8 cellular contexts compared by ENCODE assay signal in the genomic region with DNA sequence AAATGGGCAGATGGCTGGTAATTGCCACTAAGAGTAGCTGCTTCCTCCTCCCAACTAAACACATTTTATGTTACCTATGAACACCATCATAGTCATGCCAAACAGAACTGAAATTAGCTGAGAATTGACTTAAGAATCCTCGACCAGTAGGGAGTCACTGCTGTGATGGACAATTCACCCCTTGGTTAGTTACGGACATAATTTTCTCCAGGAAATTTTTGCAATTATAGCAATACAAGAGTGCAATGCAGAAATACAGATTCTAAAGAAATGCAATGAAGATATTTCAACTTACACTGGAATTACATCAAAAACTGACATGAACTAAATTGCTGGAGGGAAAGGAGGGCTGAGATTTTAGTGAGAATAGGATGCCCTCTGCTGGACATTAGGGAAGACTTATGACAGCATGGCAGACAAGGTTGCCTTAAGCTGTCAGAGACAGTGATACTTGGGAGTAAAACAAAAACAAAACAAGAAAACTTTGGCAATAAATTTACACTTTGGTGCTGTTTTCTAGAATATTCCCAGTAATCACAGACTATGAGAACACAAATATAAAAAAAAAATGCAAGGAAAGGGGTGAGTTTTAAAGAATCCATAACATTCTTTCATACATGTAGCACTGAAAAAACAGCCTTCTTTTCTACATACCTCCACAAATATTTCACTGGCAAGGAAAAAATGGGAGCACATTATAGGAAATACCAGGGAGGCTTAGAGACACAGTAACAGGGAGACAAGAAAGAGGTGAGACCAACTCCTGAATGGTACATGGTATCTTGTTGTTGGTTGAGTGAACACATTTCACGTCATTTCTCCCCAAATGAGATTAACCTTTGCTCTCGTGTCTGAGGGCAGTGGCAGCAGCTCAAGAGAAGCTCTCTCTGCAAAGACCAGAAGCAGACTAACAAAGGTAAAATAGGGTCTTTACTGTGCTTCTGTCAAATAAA. TPM values are rescaled to one million over a fixed set of nuclear protein-coding genes. Genes with fewer than 3 reads are reported as not detected.
DNase-seq lines count a peak whose midpoint lies in the region; ATAC-seq and TF ChIP-seq lines count a peak whose summit lies in the region.

No MANE protein-coding gene starts in this region.

- peak overlapping the region in 1 of 4 donors; percentile 13 for H3K27ac ChIP-seq in esophagus muscularis mucosa (replicated peaks in 1 of 4)

- peaks cover 0 to 4% (median 0%) of the 10 kb centered on the region in 4 donors for H3K36me3 ChIP-seq in esophagus muscularis mucosa

- intact Hi-C loops in esophagus muscularis mucosa (cut with DNase I) = loop anchor here (1.0 to 5.0 kb wide), 2 partner anchors 65 to 176 kb away; no protein-coding TSS in a partner anchor

- no peak for TF ChIP-seq POLR2A in esophagus muscularis mucosa (IDR thresholded peaks at IDR 0.05; ENCODE audit: low read depth)

- no peaks in the 10 kb centered on the region for H3K36me3 Mint-ChIP-seq in natural killer cell treated with Interleukin-12 subunit alpha and Interleukin-12 subunit beta and Interleukin-15 and Interleukin-18, amount 100 ng/mL, for 72 hours

- no peaks in the 10 kb centered on the region for H3K9me3 ChIP-seq in esophagus muscularis mucosa

- 72% methylated on average over 4 of the region's 4 CpGs for WGBS in esophagus muscularis mucosa

- peak; percentile 92 for DNase-seq in Ammon's horn (ENCODE audit: low spot score)
- peak; percentile 82 for DNase-seq in NCI-H1105 treated with DMSO at 0.1 percent for 48 hours (lab: John Stamatoyannopoulos, UW)
- peak; percentile 60 to 83 for DNase-seq in SW 1271 (lab: John Stamatoyannopoulos, UW)
- no peak for DNase-seq in esophagus muscularis mucosa (ENCODE audit: extremely low spot score)
- no peak for DNase-seq in natural killer cell treated with Interleukin-12 subunit alpha and Interleukin-12 subunit beta and Interleukin-15 and Interleukin-18, amount 100 ng/mL, for 72 hours (ENCODE audit: low spot score)
- DNase-seq in stimulated activated CD4-positive, alpha-beta T cell treated with anti-CD3 and anti-CD28 coated beads, Interleukin-12 subunit alpha, Interleukin-12 subunit beta, amount 100 ng/mL, for 4 hours = no peak

- H3K4me1 ChIP-seq in esophagus muscularis mucosa = peaks cover 6 to 14% (median 10%) of the 10 kb centered on the region in 4 donors

- H3K4me3 ChIP-seq in esophagus muscularis mucosa = no peak overlapping the region

- no peaks in the 10 kb centered on the region for H3K9me3 Mint-ChIP-seq in natural killer cell treated with Interleukin-12 subunit alpha and Interleukin-12 subunit beta and Interleukin-15 and Interleukin-18, amount 100 ng/mL, for 72 hours

- H3K27me3 Mint-ChIP-seq in natural killer cell treated with Interleukin-12 subunit alpha and Interleukin-12 subunit beta and Interleukin-15 and Interleukin-18, amount 100 ng/mL, for 72 hours = no peaks in the 10 kb centered on the region

- H3K27ac Mint-ChIP-seq in natural killer cell treated with Interleukin-12 subunit alpha and Interleukin-12 subunit beta and Interleukin-15 and Interleukin-18, amount 100 ng/mL, for 72 hours = no peak overlapping the region

- H3K4me1 Mint-ChIP-seq in natural killer cell treated with Interleukin-12 subunit alpha and Interleukin-12 subunit beta and Interleukin-15 and Interleukin-18, amount 100 ng/mL, for 72 hours (ENCODE audit: low read depth in 2 of 2) = no peaks in the 10 kb centered on the region

- H3K27me3 ChIP-seq in esophagus muscularis mucosa = no peaks in the 10 kb centered on the region

- no peak overlapping the region for H3K4me3 Mint-ChIP-seq in natural killer cell treated with Interleukin-12 subunit alpha and Interleukin-12 subunit beta and Interleukin-15 and Interleukin-18, amount 100 ng/mL, for 72 hours

- peak; percentile 68 for ATAC-seq in HG02678 (IDR thresholded peaks at IDR 0.05; ENCODE audit: unreplicated experiment)
- peak; percentile 70 to 79 for ATAC-seq in natural killer cell treated with Interleukin-12 subunit alpha and Interleukin-12 subunit beta and Interleukin-15 and Interleukin-18, amount 100 ng/mL, for 72 hours

- TF ChIP-seq CTCF in GM12874 (IDR thresholded peaks at IDR 0.05; ENCODE audit: insufficient read depth, low read depth, low read length) = peak; percentile 49; the same call in 1 of the 2 replicates
- peak; percentile 75 to 85 (median 75) for TF ChIP-seq CTCF in esophagus muscularis mucosa (IDR thresholded peaks at IDR 0.05)

- no peak for TF ChIP-seq EP300 in esophagus muscularis mucosa (IDR thresholded peaks at IDR 0.05)

RNA-seq across cellular contexts. Expression of a gene that starts 11.2 kb away (rescaled TPM):
- 10 to 100 TPM in 2 of 4 donors, 1 to 10 TPM in 2; 9.6 to 12.8 (median 10.5) TPM for total RNA-seq in esophagus muscularis mucosa
- total RNA-seq in natural killer cell treated with Interleukin-12 subunit alpha and Interleukin-12 subunit beta and Interleukin-15 and Interleukin-18, amount 100 ng/mL, for 72 hours = 10 to 100 TPM; 56.2 to 72.3 TPM

Comparison
In these comparisons a context has a peak if more than half of its experiments do, and no peak if none do; other contexts are left out.
1. DNase-seq: peak in Ammon's horn (single experiment), NCI-H1105 treated with DMSO at 0.1 percent for 48 hours (single experiment) and SW 1271 (2 of 2); none in esophagus muscularis mucosa (single experiment), natural killer cell treated with Interleukin-12 subunit alpha and Interleukin-12 subunit beta and Interleukin-15 and Interleukin-18, amount 100 ng/mL, for 72 hours (single experiment) and stimulated activated CD4-positive, alpha-beta T cell treated with anti-CD3 and anti-CD28 coated beads, Interleukin-12 subunit alpha, Interleukin-12 subunit beta, amount 100 ng/mL, for 4 hours (single experiment).
2. RNA of a gene that starts 11.2 kb away (total RNA-seq): 56.2 to 72.3 TPM in natural killer cell treated with Interleukin-12 subunit alpha and Interleukin-12 subunit beta and Interleukin-15 and Interleukin-18, amount 100 ng/mL, for 72 hours; 9.6 to 12.8 TPM in esophagus muscularis mucosa; every median in the first group is over 4 times any median in the second.